8 cellular contexts compared by ENCODE assay signal in the genomic region with DNA sequence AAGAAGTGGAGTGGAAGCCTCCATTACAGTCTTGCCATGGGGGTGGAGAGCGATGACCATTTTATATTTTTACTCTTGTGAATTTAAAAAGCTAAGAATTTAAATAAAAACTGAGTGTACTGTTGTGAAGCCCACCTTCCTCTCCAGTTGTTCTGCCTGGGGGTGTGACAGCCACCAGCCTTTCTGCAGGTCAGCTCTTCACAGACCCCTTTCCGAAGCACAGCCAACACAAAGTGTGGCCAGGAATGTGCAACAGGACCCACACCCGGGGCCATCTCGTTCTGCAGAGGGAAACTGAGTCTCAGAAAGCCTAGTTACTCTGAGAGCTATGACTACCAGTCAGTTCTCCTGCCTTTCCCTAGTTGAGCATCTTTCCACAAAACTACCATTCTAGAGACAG. TPM values are rescaled to one million over a fixed set of nuclear protein-coding genes. Genes with fewer than 3 reads are reported as not detected.
A peak's percentile ranks its signal among the peaks of the same experiment; 100 is the strongest.
DNase-seq lines count a peak whose midpoint lies in the region; ATAC-seq, FAIRE-seq and TF ChIP-seq lines count a peak whose summit lies in the region.

No MANE protein-coding gene starts in this region.

- in situ Hi-C loops in K562 (cut with MboI): no loop called here

- POLR2A ChIA-PET in AG04449 (lab: Yijun Ruan, JAX) (interaction anchor here (1.0 to 2.1 kb wide), 3 partner anchors 79 to 347 kb away, joined by 3 to 11 read pairs (median 4); no protein-coding TSS in a partner anchor), K562 (lab: Yijun Ruan, JAX) (interaction anchor here (0.8 to 3.8 kb wide), 7 partner anchors 11 to 353 kb away, joined by 3 to 24 read pairs (median 6); a partner anchor contains a TSS)

- no peak for TF ChIP-seq POLR2A in K562 (conservative IDR thresholded peaks at IDR 0.05)

- peak overlapping the region; percentile 89 for H3K4me3 ChIP-seq in AG04449 (ENCODE audit: low read depth, low read length)
- peak overlapping the region; percentile 77 for H3K4me3 ChIP-seq in HL-60 (replicated peaks; ENCODE audit: insufficient read depth, low read length)
- H3K4me3 ChIP-seq in K562: peak overlapping the region; percentile 58
- H3K4me3 ChIP-seq in muscle layer of duodenum (ENCODE audit: low read depth in 1 of 2, low read length in 2 of 2): peak overlapping the region; percentile 79 to 92

- TF ChIP-seq EP300 in K562 (IDR thresholded peaks at IDR 0.05; ENCODE audit: low read length): no peak

- intact Hi-C loops in K562 (cut with micrococcal nuclease): loop anchor here (5.0 kb wide), 1 partner anchor 174 kb away; no protein-coding TSS in a partner anchor

- CTCF ChIA-PET in AG04449 (lab: Yijun Ruan, JAX) (interaction anchor here (0.8 to 11.8 kb wide), 7 partner anchors 8 to 193 kb away, joined by 3 to 173 read pairs (median 72); a partner anchor contains a TSS), K562 (lab: Yijun Ruan, JAX; ENCODE audit: low intra/inter-chr PET ratio) (no interaction called here)

- peaks cover 48% of the 10 kb centered on the region for H3K36me3 ChIP-seq in K562 (ENCODE audit: control insufficient read depth, insufficient read depth, low read length)
- peaks cover 14 to 17% of the 10 kb centered on the region in 2 donors for H3K36me3 ChIP-seq in muscle layer of duodenum (ENCODE audit: control insufficient read depth in 1 of 2, insufficient read depth in 2 of 2, low read length in 2 of 2)

- H3K27ac ChIP-seq in HL-60 (replicated peaks) (peak overlapping the region; percentile 88), K562 (ENCODE audit: extremely low read depth, low read depth, low read length) (peak overlapping the region; percentile 59), muscle layer of duodenum (ENCODE audit: low read length) (peak overlapping the region; percentile 77)

- H3K9me3 ChIP-seq in K562 (replicated peaks; ENCODE audit: control insufficient read depth, insufficient read depth, low read depth, low read length): no peaks in the 10 kb centered on the region
- H3K9me3 ChIP-seq in muscle layer of duodenum (ENCODE audit: control insufficient read depth in 1 of 2, low read length in 2 of 2): no peaks in the 10 kb centered on the region

- peaks cover 50% of the 10 kb centered on the region for H3K79me2 ChIP-seq in K562 (ENCODE audit: control insufficient read depth, insufficient read depth, low read length)

- no peak overlapping the region for H2AFZ ChIP-seq in K562 (ENCODE audit: low read depth, low read length)

- H3K27me3 ChIP-seq in HL-60 (ENCODE audit: insufficient read depth, poor library complexity, severe bottlenecking): no peaks in the 10 kb centered on the region
- no peaks in the 10 kb centered on the region for H3K27me3 ChIP-seq in K562 (ENCODE audit: control insufficient read depth in 2 of 2, insufficient read depth in 2 of 2, low read length in 2 of 2)
- H3K27me3 ChIP-seq in muscle layer of duodenum (ENCODE audit: low read depth, low read length): no peaks in the 10 kb centered on the region

- TF ChIP-seq CTCF in AG04449 (IDR thresholded peaks at IDR 0.05; ENCODE audit: insufficient read depth, low read length, missing control alignments) (no peak), HL-60 (IDR thresholded peaks at IDR 0.05; ENCODE audit: insufficient read depth, low read length) (no peak), K562 (IDR thresholded peaks at IDR 0.05 in 2 of 3, conservative IDR thresholded peaks at IDR 0.05 in 1 of 3; ENCODE audit: insufficient read depth in 2 of 3, low read depth in 1 of 3, low read length in 3 of 3) (no peak)

- no peaks in the 10 kb centered on the region for H3K9me1 ChIP-seq in K562 (ENCODE audit: control insufficient read depth, insufficient read depth, low read length)

- WGBS in K562 (ENCODE audit: insufficient coverage, low coverage, missing lambda C conversion rate): 43% methylated on average over 4 of the region's 4 CpGs

- peak overlapping the region; percentile 73 for H3K4me2 ChIP-seq in K562 (ENCODE audit: insufficient read depth, low read length)

- peak overlapping the region; percentile 85 to 100 for H3K9ac ChIP-seq in K562 (ENCODE audit: insufficient read depth in 1 of 2, low read depth in 2 of 2, low read length in 2 of 2)

- ATAC-seq in K562 (no peak), HG03521 (IDR thresholded peaks at IDR 0.05; ENCODE audit: unreplicated experiment) (no peak), GM19455 (IDR thresholded peaks at IDR 0.05; ENCODE audit: unreplicated experiment) (no peak)

- no peak for DNase-seq in AG04449 (ENCODE audit: low read depth, low spot score)
- no peak for DNase-seq in HL-60 (ENCODE audit: low read depth in 1 of 2, low spot score in 1 of 2)
- DNase-seq in K562 (ENCODE audit: extremely low read depth in 1 of 4, low spot score in 3 of 4): no peak
- DNase-seq in epidermal melanocyte (ENCODE audit: insufficient read length, low spot score): no peak
- no peak for DNase-seq in KG1 (lab: John Stamatoyannopoulos, UW)

- H3K4me1 ChIP-seq in K562 (replicated peaks in 1 of 2; ENCODE audit: control insufficient read depth in 2 of 2, insufficient read depth in 2 of 2, low read length in 2 of 2) (peaks cover 15 to 40% of the 10 kb centered on the region in 2 experiments; a peak in 4 of 5 replicates), muscle layer of duodenum (ENCODE audit: control insufficient read depth in 1 of 2, insufficient read depth in 2 of 2, low read length in 2 of 2) (peaks cover 10 to 24% of the 10 kb centered on the region in 2 donors)

- BruUV-seq in K562 (replicated peaks; lab: Mats Ljungman, UMichigan): TSS peak; percentile 52

- no peak for TF ChIP-seq RAD21 in K562 (CRISPR knock-in tag; conservative IDR thresholded peaks at IDR 0.05 in 1 of 2, IDR thresholded peaks at IDR 0.05 in 1 of 2)

- H4K20me1 ChIP-seq in K562 (replicated peaks; ENCODE audit: control insufficient read depth, insufficient read depth, low read length): peaks cover 3% of the 10 kb centered on the region; the same call in 1 of the 2 replicates

- no peak for FAIRE-seq in K562 (lab: Jason Lieb, UNC)

RNA-seq across cellular contexts. Expression of a gene that starts 1.4 kb away (rescaled TPM):
- 36.2 and 43.9 TPM in 2 replicates for total RNA-seq in K562 (2011; cell fraction: chromatin; rRNA removed; ENCODE audit: low replicate concordance)
- total RNA-seq in K562 (2011; cell fraction: nucleolus; rRNA removed): 32.4 and 37.0 TPM in 2 replicates
- total RNA-seq in K562 (2011; cell fraction: nucleoplasm; rRNA removed): 41.4 and 49.8 TPM in 2 replicates
- 72.5 and 99.5 TPM in 2 replicates for total RNA-seq in K562 (2014; rRNA removed)
- total RNA-seq in K562 (2014; rRNA removed; fragmentation: Illumina TruSeq; extraction: Trizol): 86.6 and 90.2 TPM in 2 replicates
- total RNA-seq in K562 (2015; rRNA removed; fragmentation: Illumina TruSeq; extraction: Trizol): 77.4 and 84.4 TPM in 2 replicates
- 59.7 and 63.7 TPM in 2 replicates for total RNA-seq in K562 (2021)
- 34.9 and 43.4 TPM in 2 replicates for polyA plus RNA-seq in K562 (2011; rRNA removed)
- polyA plus RNA-seq in K562 (2011; cell fraction: cytosol; rRNA removed): 16.6 and 26.2 TPM in 2 replicates
- 16.0 and 19.8 TPM in 2 replicates for polyA plus RNA-seq in K562 (2011; cell fraction: nucleus; rRNA removed)
- polyA plus RNA-seq in K562 (2012): 23.4 and 48.5 TPM in 2 replicates
- polyA plus RNA-seq in K562 (2014; fragmentation: Illumina TruSeq; extraction: Trizol): 87.3 and 88.7 TPM in 2 replicates
- 100 to 1,000 TPM; 125 to 192 TPM for polyA plus RNA-seq in K562 (2014; fragmentation: Nextera tagmentation; extraction: Ambion mirVana)
- 64.3 and 65.9 TPM in 2 replicates for polyA plus RNA-seq in K562 (2014; rRNA removed)
- 59.1 and 61.5 TPM in 2 replicates for polyA minus RNA-seq in K562 (2011; rRNA and poly(A)+ RNA removed)
- polyA minus RNA-seq in K562 (2011; cell fraction: cytosol; rRNA and poly(A)+ RNA removed): 21.3 and 24.2 TPM in 2 replicates
- 18.3 and 25.0 TPM in 2 replicates for polyA minus RNA-seq in K562 (2011; cell fraction: nucleus; rRNA and poly(A)+ RNA removed)

RNA-seq across cellular contexts. Expression of a gene that starts 23.3 kb away (rescaled TPM):
- 12.9 and 18.0 TPM in 2 replicates for total RNA-seq in K562 (2011; cell fraction: chromatin; rRNA removed; ENCODE audit: low replicate concordance)
- 10.0 and 11.0 TPM in 2 replicates for total RNA-seq in K562 (2011; cell fraction: nucleolus; rRNA removed)
- total RNA-seq in K562 (2011; cell fraction: nucleoplasm; rRNA removed): 11.2 and 11.5 TPM in 2 replicates
- total RNA-seq in K562 (2014; rRNA removed) (8.6 and 11.5 TPM in 2 replicates), K562 (2014; rRNA removed; fragmentation: Illumina TruSeq; extraction: Trizol) (6.3 and 7.5 TPM in 2 replicates), K562 (2015; rRNA removed; fragmentation: Illumina TruSeq; extraction: Trizol) (10.4 and 10.9 TPM in 2 replicates), K562 (2021) (11.9 and 12.2 TPM in 2 replicates)
- polyA plus RNA-seq in K562 (2011; rRNA removed) (3.8 and 4.2 TPM in 2 replicates), K562 (2014; fragmentation: Illumina TruSeq; extraction: Trizol) (9.2 and 11.8 TPM in 2 replicates), K562 (2014; fragmentation: Nextera tagmentation; extraction: Ambion mirVana) (under 1 TPM; 0.55 to 0.81 TPM), K562 (2014; rRNA removed) (7.4 and 7.7 TPM in 2 replicates)
- 4.6 and 5.4 TPM in 2 replicates for polyA plus RNA-seq in K562 (2011; cell fraction: cytosol; rRNA removed)
- 4.7 and 8.2 TPM in 2 replicates for polyA plus RNA-seq in K562 (2011; cell fraction: nucleus; rRNA removed)
- polyA plus RNA-seq in K562 (2012): 10.8 and 12.4 TPM in 2 replicates
- polyA minus RNA-seq in K562 (2011; rRNA and poly(A)+ RNA removed): 4.9 and 5.9 TPM in 2 replicates
- polyA minus RNA-seq in K562 (2011; cell fraction: cytosol; rRNA and poly(A)+ RNA removed): 5.5 and 5.6 TPM in 2 replicates
- polyA minus RNA-seq in K562 (2011; cell fraction: nucleus; rRNA and poly(A)+ RNA removed): 3.8 and 6.1 TPM in 2 replicates
